1 cellular context compared by ENCODE assay signal in genomic region chr11:96090711-96091110, GRCh38.
TF ChIP-seq lines count a peak whose summit lies in the region.

No MANE protein-coding gene starts in this region.

TF ChIP-seq in HepG2, 621 proteins besides CTCF, POLR2A, EP300 and RAD21 (continued from another document and continues in another):
- 0 out of 2 replicates have a peak, but pooled peaks have one; percentile 11 for TF ChIP-seq PAXIP1 (CRISPR knock-in tag; conservative IDR thresholded peaks at IDR 0.05)
- no peak for TF ChIP-seq LCORL (IDR thresholded peaks at IDR 0.05)
- TF ChIP-seq LCORL (CRISPR knock-in tag; IDR thresholded peaks at IDR 0.05): 0 out of 2 replicates have a peak, but pooled peaks have one; percentile 19
- TF ChIP-seq TBX3 (IDR thresholded peaks at IDR 0.05; ENCODE audit: borderline replicate concordance): no peak
- no peak for TF ChIP-seq ZNF12 (CRISPR knock-in tag; IDR thresholded peaks at IDR 0.05)
- no peak for TF ChIP-seq SOX13 (IDR thresholded peaks at IDR 0.05)
- TF ChIP-seq SOX13 (CRISPR knock-in tag; conservative IDR thresholded peaks at IDR 0.05 in 1 of 2, IDR thresholded peaks at IDR 0.05 in 1 of 2): peak in 1 of 2 experiments; percentile 50; a peak in 2 of 4 replicates
- peak; percentile 61 for TF ChIP-seq HNF4A (CRISPR knock-in tag; IDR thresholded peaks at IDR 0.05)
- no peak for TF ChIP-seq ZNF570 (CRISPR knock-in tag; IDR thresholded peaks at IDR 0.05; ENCODE audit: borderline replicate concordance)
- peak; percentile 89 for TF ChIP-seq RXRB (CRISPR knock-in tag; IDR thresholded peaks at IDR 0.05; ENCODE audit: borderline replicate concordance)
- TF ChIP-seq GATAD2A (CRISPR knock-in tag; IDR thresholded peaks at IDR 0.05): 0 out of 2 replicates have a peak, but pooled peaks have one; percentile 24
- peak; percentile 96 for TF ChIP-seq PPARG (CRISPR knock-in tag; conservative IDR thresholded peaks at IDR 0.05)
- no peak for TF ChIP-seq PLSCR1 (CRISPR knock-in tag; IDR thresholded peaks at IDR 0.05; ENCODE audit: borderline replicate concordance)
- TF ChIP-seq ZNF510 (CRISPR knock-in tag; IDR thresholded peaks at IDR 0.05; ENCODE audit: low read depth): no peak
- TF ChIP-seq TEAD3 (CRISPR knock-in tag; optimal IDR thresholded peaks at IDR 0.05; ENCODE audit: borderline replicate concordance): peak; percentile 50
- TF ChIP-seq TCF7 (IDR thresholded peaks at IDR 0.05; ENCODE audit: low read depth): no peak
- no peak for TF ChIP-seq ZNF205 (CRISPR knock-in tag; IDR thresholded peaks at IDR 0.05)
- no peak for TF ChIP-seq BATF2 (CRISPR knock-in tag; IDR thresholded peaks at IDR 0.05)
- no peak for TF ChIP-seq ETV6 (CRISPR knock-in tag; conservative IDR thresholded peaks at IDR 0.05)
- no peak for TF ChIP-seq ZNF674 (CRISPR knock-in tag; IDR thresholded peaks at IDR 0.05; ENCODE audit: low read depth)
- TF ChIP-seq ZNF136 (CRISPR knock-in tag; IDR thresholded peaks at IDR 0.05; ENCODE audit: low read depth): no peak
- TF ChIP-seq CEBPG (CRISPR knock-in tag; IDR thresholded peaks at IDR 0.05): peak; percentile 27
- TF ChIP-seq CCAR2 (optimal IDR thresholded peaks at IDR 0.05; ENCODE audit: low read depth, low read length): no peak
- TF ChIP-seq ZNF564 (CRISPR knock-in tag; IDR thresholded peaks at IDR 0.05): no peak
- TF ChIP-seq NFE2L1 (CRISPR knock-in tag; IDR thresholded peaks at IDR 0.05; ENCODE audit: borderline replicate concordance): no peak
- TF ChIP-seq HNF4G (IDR thresholded peaks at IDR 0.05; ENCODE audit: borderline replicate concordance, low read depth, low read length): peak; percentile 58; the same call in 1 of the 2 replicates
- TF ChIP-seq HNF4G (CRISPR knock-in tag; IDR thresholded peaks at IDR 0.05; ENCODE audit: borderline replicate concordance, low read depth): no peak
- TF ChIP-seq BHLHE40 (IDR thresholded peaks at IDR 0.05; ENCODE audit: low read length): no peak
- no peak for TF ChIP-seq SMAD3 (CRISPR knock-in tag; IDR thresholded peaks at IDR 0.05)
- TF ChIP-seq ZNF484 (CRISPR knock-in tag; IDR thresholded peaks at IDR 0.05; ENCODE audit: borderline replicate concordance, low read depth): no peak
- no peak for TF ChIP-seq ZNF615 (CRISPR knock-in tag; IDR thresholded peaks at IDR 0.05; ENCODE audit: borderline replicate concordance)
- no peak for TF ChIP-seq THAP8 (CRISPR knock-in tag; IDR thresholded peaks at IDR 0.05; ENCODE audit: borderline replicate concordance)
- no peak for TF ChIP-seq TFDP2 (CRISPR knock-in tag; IDR thresholded peaks at IDR 0.05)
- 0 out of 2 replicates have a peak, but pooled peaks have one; percentile 16 for TF ChIP-seq HOMEZ (CRISPR knock-in tag; IDR thresholded peaks at IDR 0.05; ENCODE audit: low read depth)
- peak; percentile 34; the same call in 1 of the 2 replicates for TF ChIP-seq MED1 (CRISPR knock-in tag; IDR thresholded peaks at IDR 0.05)
- TF ChIP-seq BCL6 (CRISPR knock-in tag; IDR thresholded peaks at IDR 0.05): peak; percentile 55
- no peak for TF ChIP-seq ZNF678 (CRISPR knock-in tag; IDR thresholded peaks at IDR 0.05)
- peak; percentile 11; the same call in 1 of the 2 replicates for TF ChIP-seq SOX5 (CRISPR knock-in tag; IDR thresholded peaks at IDR 0.05; ENCODE audit: borderline replicate concordance)
- no peak for TF ChIP-seq KLF11 (CRISPR knock-in tag; IDR thresholded peaks at IDR 0.05)
- no peak for TF ChIP-seq RELA (CRISPR knock-in tag; IDR thresholded peaks at IDR 0.05)
- TF ChIP-seq PHF20 (CRISPR knock-in tag; IDR thresholded peaks at IDR 0.05): no peak
- TF ChIP-seq ONECUT2 (CRISPR knock-in tag; IDR thresholded peaks at IDR 0.05): no peak
- TF ChIP-seq KAT8 (CRISPR knock-in tag; IDR thresholded peaks at IDR 0.05): no peak
- no peak for TF ChIP-seq TCF12 (IDR thresholded peaks at IDR 0.05)
- no peak for TF ChIP-seq TCF12 (CRISPR knock-in tag; IDR thresholded peaks at IDR 0.05)
- TF ChIP-seq ZNF549 (CRISPR knock-in tag; IDR thresholded peaks at IDR 0.05): no peak
- 0 out of 2 replicates have a peak, but pooled peaks have one; percentile 43 for TF ChIP-seq ZBTB37 (CRISPR knock-in tag; IDR thresholded peaks at IDR 0.05)
- no peak for TF ChIP-seq DDIT3 (CRISPR knock-in tag; IDR thresholded peaks at IDR 0.05)
- TF ChIP-seq ZNF776 (CRISPR knock-in tag; IDR thresholded peaks at IDR 0.05): no peak
- no peak; the same call in 1 of the 2 replicates for TF ChIP-seq RXRA (CRISPR knock-in tag; IDR thresholded peaks at IDR 0.05)
- 0 out of 2 replicates have a peak, but pooled peaks have one; percentile 39 for TF ChIP-seq ZNF644 (CRISPR knock-in tag; IDR thresholded peaks at IDR 0.05; ENCODE audit: low read depth)
- TF ChIP-seq ZSCAN21 (CRISPR knock-in tag; IDR thresholded peaks at IDR 0.05; ENCODE audit: borderline replicate concordance): no peak
- no peak for TF ChIP-seq NCOR1 (IDR thresholded peaks at IDR 0.05; ENCODE audit: borderline replicate concordance, low read length)
- TF ChIP-seq JDP2 (CRISPR knock-in tag; IDR thresholded peaks at IDR 0.05; ENCODE audit: borderline replicate concordance): no peak
- TF ChIP-seq ZNF841 (CRISPR knock-in tag; IDR thresholded peaks at IDR 0.05; ENCODE audit: borderline replicate concordance): no peak
- no peak for TF ChIP-seq NR2F6 (IDR thresholded peaks at IDR 0.05)
- TF ChIP-seq NR2F6 (CRISPR knock-in tag; IDR thresholded peaks at IDR 0.05): 0 out of 2 replicates have a peak, but pooled peaks have one; percentile 15
- TF ChIP-seq NCOA2 (CRISPR knock-in tag; IDR thresholded peaks at IDR 0.05): peak; percentile 20; the same call in 1 of the 2 replicates
- TF ChIP-seq ZNF496 (CRISPR knock-in tag; IDR thresholded peaks at IDR 0.05; ENCODE audit: insufficient replicate concordance): no peak
- no peak for TF ChIP-seq ZFP36L1 (CRISPR knock-in tag; IDR thresholded peaks at IDR 0.05)
- no peak for TF ChIP-seq RNF219 (CRISPR knock-in tag; IDR thresholded peaks at IDR 0.05)
- TF ChIP-seq IRF2 (CRISPR knock-in tag; IDR thresholded peaks at IDR 0.05): no peak
- TF ChIP-seq THAP11 (CRISPR knock-in tag; IDR thresholded peaks at IDR 0.05): no peak
- TF ChIP-seq CHD2 (IDR thresholded peaks at IDR 0.05; ENCODE audit: low read depth, low read length): no peak
- TF ChIP-seq GFI1 (CRISPR knock-in tag; IDR thresholded peaks at IDR 0.05; ENCODE audit: borderline replicate concordance): no peak
- TF ChIP-seq REXO4 (CRISPR knock-in tag; IDR thresholded peaks at IDR 0.05; ENCODE audit: borderline replicate concordance): no peak
